29 cellular contexts compared by ENCODE assay signal in the genomic region with DNA sequence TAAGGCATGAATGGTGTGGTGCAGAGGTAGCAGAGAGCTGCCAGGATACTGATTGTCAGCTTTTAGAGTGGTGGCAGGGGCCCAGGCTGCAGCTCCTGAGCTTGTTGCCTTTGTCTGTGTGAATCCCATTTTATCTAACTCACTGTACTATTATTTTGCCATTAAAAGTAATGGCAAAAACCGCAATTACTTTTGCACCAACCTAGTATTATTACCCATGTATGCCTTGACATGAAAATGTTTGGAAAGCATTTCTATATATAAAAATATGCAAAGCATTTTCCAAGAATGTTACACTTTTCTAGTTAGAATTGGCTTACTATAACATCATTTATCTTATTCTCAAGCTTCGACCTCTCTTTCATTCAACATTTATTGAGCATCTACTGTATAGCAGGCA.
"Had no signal": no experiment of that assay in that cellular context is flagged by ENCODE, and none has a peak within 500 bp of the region (broad histone marks: within the 10 kb centered on the region; RNA-seq: fewer than 3 reads in every experiment).

No MANE protein-coding gene starts in this region.

- H3K36me3 ChIP-seq: adrenal gland, esophagus squamous epithelium had no signal

- H3K4me1 ChIP-seq: adrenal gland, body of pancreas, esophagus squamous epithelium had no signal

- H3K4me1 Mint-ChIP-seq: activated CD4-positive, alpha-beta T cell treated with anti-CD3 and anti-CD28 coated beads for 36 hours; activated CD4-positive, alpha-beta T cell treated with anti-CD3 and anti-CD28 coated beads, Interleukin-2, amount 10 ng/mL, durations not matched to agents 7 days and 5 days; activated naive CD4-positive, alpha-beta T cell treated with anti-CD3 and anti-CD28 coated beads, Interleukin-2, amount 50 U/mL, for 24 hours; activated naive CD8-positive, alpha-beta T cell treated with anti-CD3 and anti-CD28 coated beads for 36 hours; activated naive CD8-positive, alpha-beta T cell treated with anti-CD3 and anti-CD28 coated beads, Interleukin-2, amount 50 U/mL, for 24 hours had no signal

- ATAC-seq: activated CD4-positive, alpha-beta T cell treated with anti-CD3 and anti-CD28 coated beads for 36 hours; activated CD8-positive, alpha-beta T cell treated with anti-CD3 and anti-CD28 coated beads for 36 hours; activated naive CD8-positive, alpha-beta T cell treated with anti-CD3 and anti-CD28 coated beads, Interleukin-2, amount 50 U/mL, for 24 hours; body of pancreas; effector memory CD8-positive, alpha-beta T cell had no signal

- H3K27me3 Mint-ChIP-seq: activated CD4-positive, alpha-beta T cell treated with anti-CD3 and anti-CD28 coated beads for 36 hours; activated CD4-positive, alpha-beta T cell treated with anti-CD3 and anti-CD28 coated beads, Interleukin-2, amount 10 ng/mL, durations not matched to agents 7 days and 5 days; activated CD8-positive, alpha-beta T cell treated with anti-CD3 and anti-CD28 coated beads for 36 hours; activated naive CD4-positive, alpha-beta T cell treated with anti-CD3 and anti-CD28 coated beads, Interleukin-2, amount 50 U/mL, for 24 hours; activated naive CD8-positive, alpha-beta T cell treated with anti-CD3 and anti-CD28 coated beads for 36 hours; activated naive CD8-positive, alpha-beta T cell treated with anti-CD3 and anti-CD28 coated beads, Interleukin-2, amount 50 U/mL, for 24 hours; effector memory CD8-positive, alpha-beta T cell had no signal

- H3K36me3 Mint-ChIP-seq: activated naive CD4-positive, alpha-beta T cell treated with anti-CD3 and anti-CD28 coated beads, Interleukin-2, amount 50 U/mL, for 24 hours; activated naive CD8-positive, alpha-beta T cell treated with anti-CD3 and anti-CD28 coated beads for 36 hours had no signal

- H3K9me3 ChIP-seq: adrenal gland, body of pancreas had no signal

- H3K4me3 ChIP-seq: adrenal gland, body of pancreas, esophagus squamous epithelium had no signal

- DNase-seq: activated CD4-positive, alpha-beta T cell treated with anti-CD3 and anti-CD28 coated beads for 36 hours; activated CD4-positive, alpha-beta T cell treated with anti-CD3 and anti-CD28 coated beads, Interleukin-2, amount 10 ng/mL, durations not matched to agents 7 days and 5 days; activated CD4-positive, alpha-beta T cell treated with anti-CD3 and anti-CD28 coated beads, Interleukin-2, amount 50 U/mL, for 48 hours; activated CD4-positive, CD25-positive, alpha-beta regulatory T cell; activated CD4-positive, CD25-positive, alpha-beta regulatory T cell treated with anti-CD3 and anti-CD28 coated beads, Interleukin-2, amount 50 U/mL, for 72 hours; activated CD8-positive, alpha-beta memory T cell treated with anti-CD3 and anti-CD28 coated beads for 24 hours; activated CD8-positive, alpha-beta T cell treated with anti-CD3 and anti-CD28 coated beads for 36 hours; activated effector memory CD4-positive, alpha-beta T cell treated with anti-CD3 and anti-CD28 coated beads, Interleukin-2, amount 50 U/mL, for 16 hours; activated naive CD4-positive, alpha-beta T cell treated with anti-CD3 and anti-CD28 coated beads for 36 hours; activated naive CD8-positive, alpha-beta T cell treated with anti-CD3 and anti-CD28 coated beads for 36 hours; activated naive CD8-positive, alpha-beta T cell treated with anti-CD3 and anti-CD28 coated beads, Interleukin-2, amount 50 U/mL, for 24 hours; activated T-cell treated with anti-CD3 and anti-CD28 coated beads, Interleukin-2, amount 50 U/mL, for 48 hours; adrenal gland; amygdala; aorta; body of pancreas; caudate nucleus; cortex of kidney; dermis blood vessel endothelial cell; effector CD4-positive, alpha-beta T cell; effector memory CD8-positive, alpha-beta T cell; erythroblast; esophagus squamous epithelium; foreskin melanocyte; head of caudate nucleus; T-helper 2 cell had no signal

- H3K27ac Mint-ChIP-seq: activated CD4-positive, alpha-beta T cell treated with anti-CD3 and anti-CD28 coated beads for 36 hours; activated CD4-positive, alpha-beta T cell treated with anti-CD3 and anti-CD28 coated beads, Interleukin-2, amount 10 ng/mL, durations not matched to agents 7 days and 5 days; activated CD8-positive, alpha-beta T cell treated with anti-CD3 and anti-CD28 coated beads for 36 hours; activated naive CD4-positive, alpha-beta T cell treated with anti-CD3 and anti-CD28 coated beads for 36 hours; activated naive CD4-positive, alpha-beta T cell treated with anti-CD3 and anti-CD28 coated beads, Interleukin-2, amount 50 U/mL, for 24 hours; activated naive CD8-positive, alpha-beta T cell treated with anti-CD3 and anti-CD28 coated beads for 36 hours; activated naive CD8-positive, alpha-beta T cell treated with anti-CD3 and anti-CD28 coated beads, Interleukin-2, amount 50 U/mL, for 24 hours; activated T-helper 1 cell treated with anti-CD3 and anti-CD28 coated beads, Interleukin-12 subunit alpha, Interleukin-12 subunit beta, Interleukin-2, Interleukin-4 antibody, amounts not matched to agents 30 ng/mL and 10 ng/mL and 1 ng/mL, durations not matched to agents 14 hours and 24 hours and 36 hours; activated T-helper 2 cell treated with anti-CD3 and anti-CD28 coated beads, Interferon-gamma antibody, Interleukin-2, Interleukin-4, amounts not matched to agents 10 μg/mL and 5 μg/mL and 100 μg/mL, durations not matched to agents 14 hours and 24 hours and 36 hours; effector memory CD8-positive, alpha-beta T cell had no signal

- H3K4me3 Mint-ChIP-seq: activated CD4-positive, alpha-beta T cell treated with anti-CD3 and anti-CD28 coated beads for 36 hours; activated CD4-positive, alpha-beta T cell treated with anti-CD3 and anti-CD28 coated beads, Interleukin-2, amount 10 ng/mL, durations not matched to agents 7 days and 5 days; activated CD8-positive, alpha-beta T cell treated with anti-CD3 and anti-CD28 coated beads for 36 hours; activated naive CD4-positive, alpha-beta T cell treated with anti-CD3 and anti-CD28 coated beads for 36 hours; activated naive CD4-positive, alpha-beta T cell treated with anti-CD3 and anti-CD28 coated beads, Interleukin-2, amount 50 U/mL, for 24 hours; activated naive CD8-positive, alpha-beta T cell treated with anti-CD3 and anti-CD28 coated beads for 36 hours; activated naive CD8-positive, alpha-beta T cell treated with anti-CD3 and anti-CD28 coated beads, Interleukin-2, amount 50 U/mL, for 24 hours; activated T-helper 1 cell treated with anti-CD3 and anti-CD28 coated beads, Interleukin-12 subunit alpha, Interleukin-12 subunit beta, Interleukin-2, Interleukin-4 antibody, amounts not matched to agents 30 ng/mL and 10 ng/mL and 1 ng/mL, durations not matched to agents 14 hours and 24 hours and 36 hours; effector memory CD8-positive, alpha-beta T cell had no signal

- H3K27me3 ChIP-seq: adrenal gland, body of pancreas, esophagus squamous epithelium had no signal

- H3K27ac ChIP-seq: adrenal gland, body of pancreas had no signal
